In the genomic region with DNA sequence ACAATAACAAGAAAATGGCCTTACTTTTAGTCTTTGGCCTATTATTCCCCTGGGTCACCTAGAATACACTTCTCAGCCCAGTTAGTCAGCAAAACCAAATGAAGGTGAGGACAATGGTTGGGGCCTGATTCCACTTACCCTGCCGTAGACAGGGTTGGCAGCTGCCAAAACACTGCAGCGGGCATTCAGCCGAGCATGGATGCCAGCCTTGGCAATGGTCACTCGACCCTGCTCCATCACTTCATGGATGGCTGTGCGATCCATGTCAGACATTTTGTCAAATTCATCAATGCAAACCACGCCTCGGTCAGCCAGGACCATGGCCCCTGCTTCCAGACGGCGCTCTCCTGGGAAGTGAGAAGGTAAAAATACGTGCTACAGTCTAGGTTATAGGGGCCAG, we compare ENCODE assay signal across 1 cellular context.
TF ChIP-seq lines count a peak whose summit lies in the region.

No MANE protein-coding gene starts in this region.

TF ChIP-seq in H1, 55 proteins besides CTCF, POLR2A, EP300 and RAD21:
- TF ChIP-seq POLR2AphosphoS5 (IDR thresholded peaks at IDR 0.05; ENCODE audit: low read depth, low read length) = peak; percentile 68
- TF ChIP-seq KDM1A (IDR thresholded peaks at IDR 0.05; ENCODE audit: borderline replicate concordance, low read length) = no peak
